In the genomic region with DNA sequence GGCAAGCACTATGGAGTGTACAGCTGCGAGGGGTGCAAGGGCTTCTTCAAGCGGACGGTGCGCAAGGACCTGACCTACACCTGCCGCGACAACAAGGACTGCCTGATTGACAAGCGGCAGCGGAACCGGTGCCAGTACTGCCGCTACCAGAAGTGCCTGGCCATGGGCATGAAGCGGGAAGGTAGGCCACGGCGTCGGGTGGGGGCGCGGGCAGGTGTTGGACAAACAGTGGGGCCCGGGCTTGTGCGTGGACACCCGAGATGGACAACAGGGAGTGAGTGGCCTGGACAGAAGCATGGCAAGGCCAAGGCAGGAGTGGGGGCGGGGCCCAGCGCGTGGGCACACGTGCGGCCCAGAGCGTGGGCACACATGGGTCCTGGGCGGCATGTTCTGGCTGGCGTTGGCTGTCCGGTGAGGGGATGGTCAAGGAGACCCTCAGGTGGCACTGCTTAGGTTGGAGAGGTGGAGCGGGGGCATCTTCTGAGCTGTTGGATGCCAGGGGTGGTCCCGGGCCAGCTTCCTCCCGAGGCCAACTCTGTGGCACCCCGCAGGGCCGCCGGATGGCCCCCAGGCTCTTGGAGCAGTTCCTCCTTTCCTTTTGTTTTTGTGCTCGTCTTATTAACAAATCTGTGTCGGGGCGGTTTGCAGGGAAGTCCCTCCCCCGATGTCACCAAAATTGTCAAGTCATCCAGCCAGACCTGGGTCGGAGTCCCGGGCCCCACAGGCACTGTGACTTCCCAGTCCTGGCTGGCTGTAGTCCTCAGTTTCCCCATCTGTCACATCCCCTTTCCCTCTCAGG, we compare ENCODE assay signal across 16 cellular contexts.
DNase-seq lines count a peak whose midpoint lies in the region; ATAC-seq and TF ChIP-seq lines count a peak whose summit lies in the region.
"Had no signal": no experiment of that assay in that cellular context is flagged by ENCODE, and none has a peak within 500 bp of the region (broad histone marks: within the 10 kb centered on the region; RNA-seq: fewer than 3 reads in every experiment).

No MANE protein-coding gene starts in this region.

- peaks cover 4% of the 10 kb centered on the region for H3K79me2 ChIP-seq in parathyroid adenoma

- H2AFZ ChIP-seq in parathyroid adenoma, result no peak overlapping the region

- no peak for ATAC-seq in GM21619 (IDR thresholded peaks at IDR 0.05; ENCODE audit: unreplicated experiment)
- ATAC-seq: Panc1 had no signal

- H3K36me3 ChIP-seq in parathyroid adenoma (ENCODE audit: control insufficient read depth, insufficient read depth, low read length), result no peaks in the 10 kb centered on the region

- no peak overlapping the region for H3K4me2 ChIP-seq in parathyroid adenoma (ENCODE audit: low read length)

- H3K9me3 ChIP-seq in parathyroid adenoma (ENCODE audit: control insufficient read depth, low read length), result no peaks in the 10 kb centered on the region

- no peak for TF ChIP-seq POLR2A in NB4 (IDR thresholded peaks at IDR 0.05; ENCODE audit: extremely low read depth, insufficient read length)

- peaks cover 3% of the 10 kb centered on the region for H3K27me3 Mint-ChIP-seq in activated T-helper 2 cell treated with anti-CD3 and anti-CD28 coated beads, Interferon-gamma antibody, Interleukin-2, Interleukin-4, amounts not matched to agents 10 μg/mL and 5 μg/mL and 100 μg/mL, durations not matched to agents 14 hours and 24 hours and 36 hours (ENCODE audit: low read depth)

- peaks cover 80% of the 10 kb centered on the region for H3K4me1 ChIP-seq in parathyroid adenoma

- intact Hi-C loops in activated T-helper 2 cell treated with anti-CD3 and anti-CD28 coated beads, Interferon-gamma antibody, Interleukin-2, Interleukin-4, amounts not matched to agents 10 μg/mL and 5 μg/mL and 100 μg/mL, durations not matched to agents 14 hours and 24 hours and 36 hours (cut with micrococcal nuclease), result loop anchor here (5.0 kb wide), 1 partner anchor 33 kb away; no protein-coding TSS in a partner anchor

- peaks cover 4% of the 10 kb centered on the region for H3K36me3 Mint-ChIP-seq in activated T-helper 2 cell treated with anti-CD3 and anti-CD28 coated beads, Interferon-gamma antibody, Interleukin-2, Interleukin-4, amounts not matched to agents 10 μg/mL and 5 μg/mL and 100 μg/mL, durations not matched to agents 14 hours and 24 hours and 36 hours (ENCODE audit: low read depth)

- H3K4me3 Mint-ChIP-seq in activated T-helper 2 cell treated with anti-CD3 and anti-CD28 coated beads, Interferon-gamma antibody, Interleukin-2, Interleukin-4, amounts not matched to agents 10 μg/mL and 5 μg/mL and 100 μg/mL, durations not matched to agents 14 hours and 24 hours and 36 hours (ENCODE audit: low read depth), result no peak overlapping the region

- H3K9ac ChIP-seq in parathyroid adenoma, result no peak overlapping the region

- H3K4me3 ChIP-seq in NB4 (ENCODE audit: low read depth, low read length) (no peak overlapping the region), parathyroid adenoma (ENCODE audit: low read depth, low read length) (no peak overlapping the region)

- peaks cover 21% of the 10 kb centered on the region for H3K4me1 Mint-ChIP-seq in activated T-helper 2 cell treated with anti-CD3 and anti-CD28 coated beads, Interferon-gamma antibody, Interleukin-2, Interleukin-4, amounts not matched to agents 10 μg/mL and 5 μg/mL and 100 μg/mL, durations not matched to agents 14 hours and 24 hours and 36 hours (ENCODE audit: low read depth)

- H3K27ac Mint-ChIP-seq in activated T-helper 2 cell treated with anti-CD3 and anti-CD28 coated beads, Interferon-gamma antibody, Interleukin-2, Interleukin-4, amounts not matched to agents 10 μg/mL and 5 μg/mL and 100 μg/mL, durations not matched to agents 14 hours and 24 hours and 36 hours, result no peak overlapping the region

- peak; percentile 85 for DNase-seq in CD1c-positive myeloid dendritic cell (ENCODE audit: extremely low spot score)
- DNase-seq in NB4 (ENCODE audit: low read depth), result peak; percentile 89
- DNase-seq in HuH-7.5 (ENCODE audit: low spot score), result no peak
- DNase-seq in NCI-H2227 treated with DMSO at 0.1 percent for 48 hours (lab: John Stamatoyannopoulos, UW), result no peak
- DNase-seq in activated T-helper 2 cell treated with anti-CD3 and anti-CD28 coated beads, Interferon-gamma antibody, Interleukin-2, Interleukin-4, amounts not matched to agents 10 μg/mL and 5 μg/mL and 100 μg/mL, durations not matched to agents 14 hours and 24 hours and 36 hours (ENCODE audit: low spot score), result no peak
- DNase-seq: activated CD8-positive, alpha-beta memory T cell treated with anti-CD3 and anti-CD28 coated beads for 24 hours; HCEC 1CT; NCI-H1092 treated with DMSO at 0.1 percent for 48 hours; NCI-H345; stimulated activated CD4-positive, alpha-beta T cell treated with anti-CD3 and anti-CD28 coated beads, Interleukin-1b, Interleukin-23, amount 100 ng/mL, for 48 hours; T1000 had no signal

- TF ChIP-seq CTCF in NB4 (IDR thresholded peaks at IDR 0.05; ENCODE audit: low read depth, low read length) (no peak), parathyroid adenoma (IDR thresholded peaks at IDR 0.05) (no peak)

- H3K27me3 ChIP-seq in parathyroid adenoma (ENCODE audit: control insufficient read depth, insufficient read depth, low read length), result no peaks in the 10 kb centered on the region

- no peaks in the 10 kb centered on the region for H3K9me3 Mint-ChIP-seq in activated T-helper 2 cell treated with anti-CD3 and anti-CD28 coated beads, Interferon-gamma antibody, Interleukin-2, Interleukin-4, amounts not matched to agents 10 μg/mL and 5 μg/mL and 100 μg/mL, durations not matched to agents 14 hours and 24 hours and 36 hours

- H3K27ac ChIP-seq in cingulate gyrus (ENCODE audit: low read depth, low read length), result peak overlapping the region; percentile 41
- H3K27ac ChIP-seq in parathyroid adenoma, result peak overlapping the region; percentile 89
- H3K27ac ChIP-seq: epithelial cell of prostate had no signal

Comparison
In these comparisons a context has a peak if more than half of its experiments do, and no peak if none do; other contexts are left out.
1. DNase-seq: peak in CD1c-positive myeloid dendritic cell (single experiment) and NB4 (single experiment); none in HuH-7.5 (single experiment), NCI-H2227 treated with DMSO at 0.1 percent for 48 hours (single experiment) and activated T-helper 2 cell treated with anti-CD3 and anti-CD28 coated beads, Interferon-gamma antibody, Interleukin-2, Interleukin-4, amounts not matched to agents 10 μg/mL and 5 μg/mL and 100 μg/mL, durations not matched to agents 14 hours and 24 hours and 36 hours (single experiment).